ENCODE assay signal across 8 cellular contexts in genomic region chr12:105235299-105235746, GRCh38. TPM values are rescaled to one million over a fixed set of nuclear protein-coding genes. Genes with fewer than 3 reads are reported as not detected.
A peak's percentile ranks its signal among the peaks of the same experiment; 100 is the strongest.
DNase-seq lines count a peak whose midpoint lies in the region; ATAC-seq, FAIRE-seq and TF ChIP-seq lines count a peak whose summit lies in the region.

No MANE protein-coding gene starts in this region.

- CTCF ChIA-PET in CD4-positive, alpha-beta memory T cell (lab: Charles Lee; ENCODE audit: partially characterized antibody) = interaction anchor here (1.1 to 1.2 kb wide), 2 partner anchors 9 to 148 kb away, joined by 3 to 4 read pairs; no protein-coding TSS in a partner anchor
- CTCF ChIA-PET in HEK293 (lab: Yijun Ruan, JAX) = interaction anchor here (1.0 to 1.4 kb wide), 2 partner anchors 131 to 150 kb away, joined by 3 to 4 read pairs; no protein-coding TSS in a partner anchor

- H3K36me3 Mint-ChIP-seq in CD4-positive, alpha-beta memory T cell = peaks cover 10 to 11% of the 10 kb centered on the region in 2 donors
- H3K36me3 Mint-ChIP-seq in endothelial cell (ENCODE audit: low read depth, unreplicated experiment) = peaks cover 3% of the 10 kb centered on the region
- H3K36me3 Mint-ChIP-seq in natural killer cell = no peaks in the 10 kb centered on the region

- H3K9me3 Mint-ChIP-seq in CD4-positive, alpha-beta memory T cell = no peaks in the 10 kb centered on the region
- no peaks in the 10 kb centered on the region for H3K9me3 Mint-ChIP-seq in endothelial cell (ENCODE audit: unreplicated experiment)
- H3K9me3 Mint-ChIP-seq in natural killer cell = no peaks in the 10 kb centered on the region

- H3K27ac Mint-ChIP-seq in CD4-positive, alpha-beta memory T cell = peak overlapping the region; percentile 90 to 95 (median 92)
- peak overlapping the region; percentile 95 for H3K27ac Mint-ChIP-seq in endothelial cell (ENCODE audit: unreplicated experiment)
- H3K27ac Mint-ChIP-seq in natural killer cell = peak overlapping the region; percentile 85 to 86

- intact Hi-C loops in CD4-positive, alpha-beta memory T cell (cut with micrococcal nuclease) = loop anchor here (5.0 kb wide), 1 partner anchor 1067 kb away; the partner anchor contains the start of gene TCP11L2
- intact Hi-C loops in natural killer cell (cut with micrococcal nuclease) = loop anchor here (5.0 kb wide), 1 partner anchor 97 kb away; the partner anchor contains the start of gene C12orf75

- ATAC-seq in SK-N-SH treated with all-trans-retinoic acid at 6 μM for 48 hours (peak; percentile 37), natural killer cell (peak in 2 of 3 donors; percentile 12 to 21)

- POLR2A ChIA-PET in CD4-positive, alpha-beta memory T cell (lab: Charles Lee; ENCODE audit: partially characterized antibody) = interaction anchor here (0.8 to 2.7 kb wide), 13 partner anchors 8 to 1394 kb away, joined by 3 to 35 read pairs (median 4); partner anchors contain the start of genes C12orf75, HSP90B1, NFYB and NT5DC3
- POLR2A ChIA-PET in HEK293 (lab: Yijun Ruan, JAX) = interaction anchor here (0.8 to 2.0 kb wide), 8 partner anchors 10 to 1122 kb away, joined by 3 to 9 read pairs (median 3); partner anchors contain the start of gene POLR3B

- FAIRE-seq in RCC 7860 (lab: Jason Lieb, UNC) = no peak

- H3K27me3 ChIP-seq in CD4-positive, alpha-beta memory T cell (ENCODE audit: insufficient read depth, low read length) = no peaks in the 10 kb centered on the region

- no peaks in the 10 kb centered on the region for H3K9me3 ChIP-seq in CD4-positive, alpha-beta memory T cell (ENCODE audit: control insufficient read depth in 1 of 2, low read length in 2 of 2)
- H3K9me3 ChIP-seq in HEK293 (ENCODE audit: control insufficient read depth, insufficient read depth, low read depth, low read length) = no peaks in the 10 kb centered on the region

- no peaks in the 10 kb centered on the region for H3K27me3 Mint-ChIP-seq in CD4-positive, alpha-beta memory T cell
- H3K27me3 Mint-ChIP-seq in endothelial cell (ENCODE audit: unreplicated experiment) = peaks cover 2% of the 10 kb centered on the region
- H3K27me3 Mint-ChIP-seq in natural killer cell (ENCODE audit: low read depth in 2 of 2) = no peaks in the 10 kb centered on the region

- TF ChIP-seq CTCF in HEK293 (tag by site-specific recombination; IDR thresholded peaks at IDR 0.05) (no peak), endothelial cell (IDR thresholded peaks at IDR 0.05; ENCODE audit: unreplicated experiment) (no peak), natural killer cell (IDR thresholded peaks at IDR 0.05) (no peak)

- DNase-seq in CD4-positive, alpha-beta memory T cell = peak in 2 of 5 donors; percentile 6 to 29
- no peak for DNase-seq in endothelial cell (ENCODE audit: low spot score)
- DNase-seq in natural killer cell = no peak
- DNase-seq in NCI-H1436 (lab: John Stamatoyannopoulos, UW) = no peak
- DNase-seq in hippocampal formation (lab: John Stamatoyannopoulos, UW) = no peak
- DNase-seq in RCC 7860 (ENCODE audit: low spot score) = no peak

- peaks cover 32 to 51% (median 41%) of the 10 kb centered on the region in 4 donors for H3K4me1 Mint-ChIP-seq in CD4-positive, alpha-beta memory T cell
- H3K4me1 Mint-ChIP-seq in endothelial cell (ENCODE audit: unreplicated experiment) = peaks cover 47% of the 10 kb centered on the region
- H3K4me1 Mint-ChIP-seq in natural killer cell = peaks cover 41 to 44% of the 10 kb centered on the region in 2 donors

- H3K27ac ChIP-seq in CD4-positive, alpha-beta memory T cell (ENCODE audit: low read depth, low read length) = peak overlapping the region; percentile 56
- peak overlapping the region; percentile 78; the same call in 1 of the 2 replicates for H3K27ac ChIP-seq in HEK293 (ENCODE audit: extremely low read depth, low read depth, low read length)

- H3K4me3 Mint-ChIP-seq in CD4-positive, alpha-beta memory T cell = peak overlapping the region; percentile 90 to 97 (median 94)
- H3K4me3 Mint-ChIP-seq in endothelial cell (ENCODE audit: unreplicated experiment) (peak overlapping the region; percentile 94), natural killer cell (peak overlapping the region; percentile 93)

- peaks cover 39% of the 10 kb centered on the region for H3K4me1 ChIP-seq in CD4-positive, alpha-beta memory T cell (ENCODE audit: insufficient read depth, low read length)
- 0 out of 2 replicates have a peak, but pooled peaks cover 5% of the 10 kb centered on the region for H3K4me1 ChIP-seq in HEK293 (ENCODE audit: control insufficient read depth, insufficient read depth, low read length)

- H3K36me3 ChIP-seq in CD4-positive, alpha-beta memory T cell (ENCODE audit: insufficient read depth, low read length) = no peaks in the 10 kb centered on the region
- peaks cover 0 to 12% of the 10 kb centered on the region in 2 experiments; a peak in 1 of 3 replicates for H3K36me3 ChIP-seq in HEK293 (ENCODE audit: control insufficient read depth in 2 of 2, insufficient read depth in 1 of 2, low read length in 2 of 2)

- H3K4me3 ChIP-seq in CD4-positive, alpha-beta memory T cell (ENCODE audit: low read length in 2 of 2) = peak overlapping the region; percentile 63 to 69
- peak overlapping the region; percentile 91 for H3K4me3 ChIP-seq in HEK293 (ENCODE audit: low read depth, low read length)

TF ChIP-seq in HEK293, 187 proteins besides CTCF, POLR2A, EP300 and RAD21 (continues in another document):
- TF ChIP-seq AEBP2 (tag by site-specific recombination; IDR thresholded peaks at IDR 0.05; ENCODE audit: borderline replicate concordance) (no peak), ZNF26 (tag by site-specific recombination; IDR thresholded peaks at IDR 0.05) (no peak), KLF8 (tag by site-specific recombination; IDR thresholded peaks at IDR 0.05) (0 out of 2 replicates have a peak, but pooled peaks have one; percentile 13), KLF16 (tag by site-specific recombination; IDR thresholded peaks at IDR 0.05) (0 out of 2 replicates have a peak, but pooled peaks have one; percentile 44)

TF ChIP-seq in SK-N-SH treated with all-trans-retinoic acid at 6 μM for 48 hours, 23 proteins besides CTCF, POLR2A, EP300 and RAD21:
- TF ChIP-seq TOX (CRISPR knock-in tag; IDR thresholded peaks at IDR 0.05; ENCODE audit: borderline replicate concordance) (no peak), ZC3H10 (CRISPR knock-in tag; IDR thresholded peaks at IDR 0.05) (no peak), SNAI2 (CRISPR knock-in tag; IDR thresholded peaks at IDR 0.05) (no peak), PATZ1 (CRISPR knock-in tag; IDR thresholded peaks at IDR 0.05; ENCODE audit: borderline replicate concordance) (no peak), TSHZ2 (CRISPR knock-in tag; IDR thresholded peaks at IDR 0.05) (no peak)

RNA-seq across cellular contexts. Expression of gene APPL2, which starts 0.7 kb away (rescaled TPM):
- 10 to 100 TPM; 56.0 to 61.0 TPM for total RNA-seq in CD4-positive, alpha-beta memory T cell
- polyA plus RNA-seq in CD4-positive, alpha-beta memory T cell = 10 to 100 TPM in 1 of 2 donors, 1 to 10 TPM in 1; 8.8 to 15.1 TPM
- total RNA-seq in endothelial cell (ENCODE audit: unreplicated experiment) (44.7 TPM), natural killer cell (10 to 100 TPM; 56.0 to 65.9 (median 64.2) TPM)
